12 cellular contexts compared by ENCODE assay signal in the genomic region with DNA sequence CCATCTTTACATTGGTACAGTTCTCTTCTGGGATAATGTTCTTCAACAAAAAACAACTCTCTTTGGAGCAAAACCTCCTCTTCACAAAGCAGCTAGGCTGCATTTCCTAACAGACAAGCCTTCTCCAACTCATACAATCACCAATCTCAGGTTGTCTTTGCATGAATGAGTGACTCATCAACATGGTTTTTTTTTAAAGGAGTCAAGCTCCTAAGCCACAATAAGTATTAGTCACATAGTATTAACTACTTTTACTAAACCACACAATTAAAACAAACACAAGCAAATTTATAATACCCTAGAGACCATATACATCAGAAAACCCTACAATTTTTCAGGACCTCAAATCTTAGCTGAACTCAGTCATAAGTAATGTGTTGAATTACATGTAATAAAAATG.
DNase-seq lines count a peak whose midpoint lies in the region; ATAC-seq lines count a peak whose summit lies in the region.
"Had no signal": no experiment of that assay in that cellular context is flagged by ENCODE, and none has a peak within 500 bp of the region (broad histone marks: within the 10 kb centered on the region; RNA-seq: fewer than 3 reads in every experiment).

No MANE protein-coding gene starts in this region.

- no peak overlapping the region for H3K27ac ChIP-seq in epithelial cell of prostate

- POLR2A ChIA-PET in activated CD4-positive, alpha-beta memory T cell treated with anti-CD3 and anti-CD28 coated beads, Interleukin-2, amount 10 ng/mL, durations not matched to agents 7 days and 5 days (lab: Charles Lee), result no interaction called here
- POLR2A ChIA-PET in activated CD4-positive, alpha-beta memory T cell treated with anti-CD3 and anti-CD28 coated beads for 36 hours (lab: Charles Lee), result no interaction called here

- no peaks in the 10 kb centered on the region for H3K27me3 Mint-ChIP-seq in activated CD4-positive, alpha-beta memory T cell treated with anti-CD3 and anti-CD28 coated beads, Interleukin-2, amount 10 ng/mL, durations not matched to agents 7 days and 5 days
- H3K27me3 Mint-ChIP-seq in activated CD4-positive, alpha-beta memory T cell treated with anti-CD3 and anti-CD28 coated beads for 36 hours, result no peaks in the 10 kb centered on the region
- H3K27me3 Mint-ChIP-seq: naive thymus-derived CD8-positive, alpha-beta T cell had no signal

- ATAC-seq in GM18861 (IDR thresholded peaks at IDR 0.05; ENCODE audit: unreplicated experiment) (peak; percentile 69), HG03159 (IDR thresholded peaks at IDR 0.05; ENCODE audit: unreplicated experiment) (no peak)
- ATAC-seq: naive thymus-derived CD8-positive, alpha-beta T cell; Right ventricle myocardium inferior had no signal

- H3K4me3 ChIP-seq in skeletal muscle cell (ENCODE audit: low read depth, low read length), result no peak overlapping the region

- H3K27ac Mint-ChIP-seq in activated CD4-positive, alpha-beta memory T cell treated with anti-CD3 and anti-CD28 coated beads, Interleukin-2, amount 10 ng/mL, durations not matched to agents 7 days and 5 days, result no peak overlapping the region
- no peak overlapping the region for H3K27ac Mint-ChIP-seq in activated CD4-positive, alpha-beta memory T cell treated with anti-CD3 and anti-CD28 coated beads for 36 hours
- H3K27ac Mint-ChIP-seq: naive thymus-derived CD8-positive, alpha-beta T cell had no signal

- H3K4me1 Mint-ChIP-seq in activated CD4-positive, alpha-beta memory T cell treated with anti-CD3 and anti-CD28 coated beads, Interleukin-2, amount 10 ng/mL, durations not matched to agents 7 days and 5 days, result peaks cover 5% of the 10 kb centered on the region
- peaks cover 6% of the 10 kb centered on the region for H3K4me1 Mint-ChIP-seq in activated CD4-positive, alpha-beta memory T cell treated with anti-CD3 and anti-CD28 coated beads for 36 hours (ENCODE audit: low read depth)

- CTCF ChIA-PET in activated CD4-positive, alpha-beta memory T cell treated with anti-CD3 and anti-CD28 coated beads, Interleukin-2, amount 10 ng/mL, durations not matched to agents 7 days and 5 days (lab: Charles Lee), result no interaction called here
- CTCF ChIA-PET in activated CD4-positive, alpha-beta memory T cell treated with anti-CD3 and anti-CD28 coated beads for 36 hours (lab: Charles Lee), result interaction anchor here (1.2 kb wide), 1 partner anchor 80 kb away, joined by 3 read pairs; no protein-coding TSS in a partner anchor

- peaks cover 3% of the 10 kb centered on the region for H3K36me3 Mint-ChIP-seq in activated CD4-positive, alpha-beta memory T cell treated with anti-CD3 and anti-CD28 coated beads, Interleukin-2, amount 10 ng/mL, durations not matched to agents 7 days and 5 days (ENCODE audit: low read depth)
- H3K36me3 Mint-ChIP-seq in activated CD4-positive, alpha-beta memory T cell treated with anti-CD3 and anti-CD28 coated beads for 36 hours, result peaks cover 12% of the 10 kb centered on the region

- intact Hi-C loops in activated CD4-positive, alpha-beta memory T cell treated with anti-CD3 and anti-CD28 coated beads for 36 hours (cut with micrococcal nuclease), result no loop called here

- DNase-seq in MV-4-11 (lab: John Stamatoyannopoulos, UW) (peak; percentile 46), epithelial cell of prostate (ENCODE audit: low read depth, low spot score) (peak; percentile 73), skeletal muscle cell (ENCODE audit: low read depth) (peak; percentile 86)
- no peak for DNase-seq in activated CD4-positive, alpha-beta memory T cell treated with anti-CD3 and anti-CD28 coated beads, Interleukin-2, amount 10 ng/mL, durations not matched to agents 7 days and 5 days
- no peak for DNase-seq in activated CD4-positive, alpha-beta memory T cell treated with anti-CD3 and anti-CD28 coated beads for 36 hours
- DNase-seq: activated CD4-positive, alpha-beta T cell treated with anti-CD3 and anti-CD28 coated beads for 4 hours; aorta; naive thymus-derived CD8-positive, alpha-beta T cell; NCI-H187 treated with DMSO at 0.1 percent for 48 hours had no signal

- H3K9me3 Mint-ChIP-seq in activated CD4-positive, alpha-beta memory T cell treated with anti-CD3 and anti-CD28 coated beads, Interleukin-2, amount 10 ng/mL, durations not matched to agents 7 days and 5 days, result peaks cover 3% of the 10 kb centered on the region
- peaks cover 3% of the 10 kb centered on the region for H3K9me3 Mint-ChIP-seq in activated CD4-positive, alpha-beta memory T cell treated with anti-CD3 and anti-CD28 coated beads for 36 hours

- no peak overlapping the region for H3K4me3 Mint-ChIP-seq in activated CD4-positive, alpha-beta memory T cell treated with anti-CD3 and anti-CD28 coated beads, Interleukin-2, amount 10 ng/mL, durations not matched to agents 7 days and 5 days
- no peak overlapping the region for H3K4me3 Mint-ChIP-seq in activated CD4-positive, alpha-beta memory T cell treated with anti-CD3 and anti-CD28 coated beads for 36 hours
- H3K4me3 Mint-ChIP-seq: naive thymus-derived CD8-positive, alpha-beta T cell had no signal

Comparison
In these comparisons a context has a peak if more than half of its experiments do, and no peak if none do; other contexts are left out.
1. DNase-seq: peak in MV-4-11 (single experiment), epithelial cell of prostate (single experiment) and skeletal muscle cell (single experiment); none in activated CD4-positive, alpha-beta memory T cell treated with anti-CD3 and anti-CD28 coated beads, Interleukin-2, amount 10 ng/mL, durations not matched to agents 7 days and 5 days (single experiment) and activated CD4-positive, alpha-beta memory T cell treated with anti-CD3 and anti-CD28 coated beads for 36 hours (single experiment).